In the genomic region with DNA sequence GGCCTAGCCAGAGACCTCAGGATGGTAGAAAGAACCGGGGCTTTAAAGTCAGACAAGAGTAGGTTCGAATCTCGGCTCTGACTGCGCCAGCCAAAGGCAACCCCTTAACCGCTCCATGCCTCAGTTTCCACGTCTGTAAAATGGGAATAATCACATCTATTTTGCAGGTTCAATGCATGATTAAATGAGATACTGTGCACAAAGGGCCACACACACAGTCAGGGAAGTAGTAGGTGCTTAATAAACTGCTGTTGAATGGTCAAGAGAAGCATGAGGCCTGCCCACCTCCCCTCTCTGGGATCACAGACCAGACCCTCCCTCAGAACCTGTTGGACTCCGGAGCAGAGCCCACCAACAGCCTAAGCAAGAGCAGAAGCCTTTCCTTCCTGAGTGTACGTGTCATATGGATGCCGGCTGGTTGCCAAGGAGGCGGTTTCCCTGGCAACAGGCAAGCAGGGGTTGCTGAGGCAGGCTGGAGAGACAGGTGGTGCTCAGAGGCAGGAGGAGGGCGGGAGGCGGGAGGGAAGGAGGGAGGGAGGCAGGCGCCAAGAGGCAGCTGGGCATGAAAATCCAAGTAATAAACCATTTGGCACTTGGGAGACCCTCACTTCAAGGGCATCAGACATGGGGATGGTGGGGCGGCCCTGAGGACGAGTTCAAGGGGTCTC, we compare ENCODE assay signal across 9 cellular contexts. TPM values are rescaled to one million over a fixed set of nuclear protein-coding genes. Genes with fewer than 3 reads are reported as not detected.
DNase-seq lines count a peak whose midpoint lies in the region; ATAC-seq and TF ChIP-seq lines count a peak whose summit lies in the region.
"Had no signal": no experiment of that assay in that cellular context is flagged by ENCODE, and none has a peak within 500 bp of the region (broad histone marks: within the 10 kb centered on the region; RNA-seq: fewer than 3 reads in every experiment).

No MANE protein-coding gene starts in this region.

- no peaks in the 10 kb centered on the region for H3K27me3 ChIP-seq in GM23338 (ENCODE audit: insufficient read depth)

- no peak overlapping the region for H2AFZ ChIP-seq in GM23338

- no peaks in the 10 kb centered on the region for H3F3A ChIP-seq in GM23338 (replicated peaks; ENCODE audit: low read depth)

- H3K4me1 Mint-ChIP-seq in GM23338, result peaks cover 8% of the 10 kb centered on the region
- H3K4me1 Mint-ChIP-seq in neural crest cell, result peaks cover 13% of the 10 kb centered on the region

- no peaks in the 10 kb centered on the region for H3K79me2 ChIP-seq in GM23338 (replicated peaks; ENCODE audit: insufficient read depth)

- H3K36me3 Mint-ChIP-seq in GM23338 (ENCODE audit: low read depth) (no peaks in the 10 kb centered on the region), neural crest cell (ENCODE audit: low read depth) (no peaks in the 10 kb centered on the region)

- no peaks in the 10 kb centered on the region for H3K36me3 ChIP-seq in GM23338 (ENCODE audit: insufficient read depth)

- H3K27ac Mint-ChIP-seq in GM23338 (no peak overlapping the region), neural crest cell (ENCODE audit: unreplicated experiment) (no peak overlapping the region)

- TF ChIP-seq CTCF in GM23338 (conservative IDR thresholded peaks at IDR 0.05; ENCODE audit: low read depth in 2 of 2) (no peak), neural crest cell (conservative IDR thresholded peaks at IDR 0.05) (no peak)

- H3K4me3 Mint-ChIP-seq in GM23338, result no peak overlapping the region
- no peak overlapping the region for H3K4me3 Mint-ChIP-seq in neural crest cell

- H3K9me3 Mint-ChIP-seq in GM23338 (no peaks in the 10 kb centered on the region), neural crest cell (no peaks in the 10 kb centered on the region)

- no peak overlapping the region for H3K4me3 ChIP-seq in GM23338

- H3K4me1 ChIP-seq in GM23338 (ENCODE audit: insufficient read depth), result no peaks in the 10 kb centered on the region

- no peak overlapping the region for H3K27ac ChIP-seq in GM23338 (ENCODE audit: low read depth)

- no peaks in the 10 kb centered on the region for H3K9me2 ChIP-seq in GM23338 (ENCODE audit: insufficient read depth)

- no peaks in the 10 kb centered on the region for H4K20me1 ChIP-seq in GM23338 (replicated peaks; ENCODE audit: insufficient read depth)

- H3K27me3 Mint-ChIP-seq in GM23338 (ENCODE audit: insufficient read depth, low read depth, poor library complexity) (peaks cover 14% of the 10 kb centered on the region), neural crest cell (ENCODE audit: low read depth) (peaks cover 10% of the 10 kb centered on the region)

- DNase-seq in GM23338 (ENCODE audit: low spot score) (peak; percentile 58), NCI-H2107 (lab: John Stamatoyannopoulos, UW) (peak; percentile 71), amniotic epithelial cell (ENCODE audit: low read depth) (peak; percentile 13), neural crest cell (ENCODE audit: low read depth, low spot score) (peak; percentile 57), activated gamma-delta T cell (lab: John Stamatoyannopoulos, UW) (no peak)
- DNase-seq: stimulated activated naive CD4-positive, alpha-beta T cell had no signal

- no peak overlapping the region for H3K4me2 ChIP-seq in GM23338

- ATAC-seq in GM23338, result peak; percentile 50
- ATAC-seq in GM18909 (IDR thresholded peaks at IDR 0.05; ENCODE audit: poor library complexity, unreplicated experiment), result no peak
- no peak for ATAC-seq in HG03442 (IDR thresholded peaks at IDR 0.05; ENCODE audit: unreplicated experiment)
- no peak for ATAC-seq in HG02759 (IDR thresholded peaks at IDR 0.05; ENCODE audit: unreplicated experiment)

TF ChIP-seq in GM23338, 12 proteins besides CTCF, POLR2A, EP300 and RAD21 (continues in another document):
- TF ChIP-seq, protein P1, sequence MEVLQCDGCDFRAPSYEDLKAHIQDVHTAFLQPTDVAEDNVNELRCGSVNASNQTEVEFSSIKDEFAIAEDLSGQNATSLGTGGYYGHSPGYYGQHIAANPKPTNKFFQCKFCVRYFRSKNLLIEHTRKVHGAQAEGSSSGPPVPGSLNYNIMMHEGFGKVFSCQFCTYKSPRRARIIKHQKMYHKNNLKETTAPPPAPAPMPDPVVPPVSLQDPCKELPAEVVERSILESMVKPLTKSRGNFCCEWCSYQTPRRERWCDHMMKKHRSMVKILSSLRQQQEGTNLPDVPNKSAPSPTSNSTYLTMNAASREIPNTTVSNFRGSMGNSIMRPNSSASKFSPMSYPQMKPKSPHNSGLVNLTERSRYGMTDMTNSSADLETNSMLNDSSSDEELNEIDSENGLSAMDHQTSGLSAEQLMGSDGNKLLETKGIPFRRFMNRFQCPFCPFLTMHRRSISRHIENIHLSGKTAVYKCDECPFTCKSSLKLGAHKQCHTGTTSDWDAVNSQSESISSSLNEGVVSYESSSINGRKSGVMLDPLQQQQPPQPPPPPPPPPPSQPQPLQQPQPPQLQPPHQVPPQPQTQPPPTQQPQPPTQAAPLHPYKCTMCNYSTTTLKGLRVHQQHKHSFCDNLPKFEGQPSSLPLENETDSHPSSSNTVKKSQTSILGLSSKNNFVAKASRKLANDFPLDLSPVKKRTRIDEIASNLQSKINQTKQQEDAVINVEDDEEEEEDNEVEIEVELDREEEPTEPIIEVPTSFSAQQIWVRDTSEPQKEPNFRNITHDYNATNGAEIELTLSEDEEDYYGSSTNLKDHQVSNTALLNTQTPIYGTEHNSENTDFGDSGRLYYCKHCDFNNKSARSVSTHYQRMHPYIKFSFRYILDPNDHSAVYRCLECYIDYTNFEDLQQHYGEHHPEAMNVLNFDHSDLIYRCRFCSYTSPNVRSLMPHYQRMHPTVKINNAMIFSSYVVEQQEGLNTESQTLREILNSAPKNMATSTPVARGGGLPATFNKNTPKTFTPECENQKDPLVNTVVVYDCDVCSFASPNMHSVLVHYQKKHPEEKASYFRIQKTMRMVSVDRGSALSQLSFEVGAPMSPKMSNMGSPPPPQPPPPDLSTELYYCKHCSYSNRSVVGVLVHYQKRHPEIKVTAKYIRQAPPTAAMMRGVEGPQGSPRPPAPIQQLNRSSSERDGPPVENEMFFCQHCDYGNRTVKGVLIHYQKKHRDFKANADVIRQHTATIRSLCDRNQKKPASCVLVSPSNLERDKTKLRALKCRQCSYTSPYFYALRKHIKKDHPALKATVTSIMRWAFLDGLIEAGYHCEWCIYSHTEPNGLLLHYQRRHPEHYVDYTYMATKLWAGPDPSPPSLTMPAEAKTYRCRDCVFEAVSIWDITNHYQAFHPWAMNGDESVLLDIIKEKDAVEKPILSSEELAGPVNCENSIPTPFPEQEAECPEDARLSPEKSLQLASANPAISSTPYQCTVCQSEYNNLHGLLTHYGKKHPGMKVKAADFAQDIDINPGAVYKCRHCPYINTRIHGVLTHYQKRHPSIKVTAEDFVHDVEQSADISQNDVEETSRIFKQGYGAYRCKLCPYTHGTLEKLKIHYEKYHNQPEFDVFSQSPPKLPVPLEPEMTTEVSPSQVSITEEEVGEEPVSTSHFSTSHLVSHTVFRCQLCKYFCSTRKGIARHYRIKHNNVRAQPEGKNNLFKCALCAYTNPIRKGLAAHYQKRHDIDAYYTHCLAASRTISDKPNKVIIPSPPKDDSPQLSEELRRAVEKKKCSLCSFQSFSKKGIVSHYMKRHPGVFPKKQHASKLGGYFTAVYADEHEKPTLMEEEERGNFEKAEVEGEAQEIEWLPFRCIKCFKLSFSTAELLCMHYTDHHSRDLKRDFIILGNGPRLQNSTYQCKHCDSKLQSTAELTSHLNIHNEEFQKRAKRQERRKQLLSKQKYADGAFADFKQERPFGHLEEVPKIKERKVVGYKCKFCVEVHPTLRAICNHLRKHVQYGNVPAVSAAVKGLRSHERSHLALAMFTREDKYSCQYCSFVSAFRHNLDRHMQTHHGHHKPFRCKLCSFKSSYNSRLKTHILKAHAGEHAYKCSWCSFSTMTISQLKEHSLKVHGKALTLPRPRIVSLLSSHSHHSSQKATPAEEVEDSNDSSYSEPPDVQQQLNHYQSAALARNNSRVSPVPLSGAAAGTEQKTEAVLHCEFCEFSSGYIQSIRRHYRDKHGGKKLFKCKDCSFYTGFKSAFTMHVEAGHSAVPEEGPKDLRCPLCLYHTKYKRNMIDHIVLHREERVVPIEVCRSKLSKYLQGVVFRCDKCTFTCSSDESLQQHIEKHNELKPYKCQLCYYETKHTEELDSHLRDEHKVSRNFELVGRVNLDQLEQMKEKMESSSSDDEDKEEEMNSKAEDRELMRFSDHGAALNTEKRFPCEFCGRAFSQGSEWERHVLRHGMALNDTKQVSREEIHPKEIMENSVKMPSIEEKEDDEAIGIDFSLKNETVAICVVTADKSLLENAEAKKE (CRISPR knock-in tag; IDR thresholded peaks at IDR 0.05), result no peak
- TF ChIP-seq STAT1 (IDR thresholded peaks at IDR 0.05; ENCODE audit: unreplicated experiment) (no peak), EZH2phosphoT487 (IDR thresholded peaks at IDR 0.05; ENCODE audit: unreplicated experiment) (no peak)
- TF ChIP-seq, protein P2, sequence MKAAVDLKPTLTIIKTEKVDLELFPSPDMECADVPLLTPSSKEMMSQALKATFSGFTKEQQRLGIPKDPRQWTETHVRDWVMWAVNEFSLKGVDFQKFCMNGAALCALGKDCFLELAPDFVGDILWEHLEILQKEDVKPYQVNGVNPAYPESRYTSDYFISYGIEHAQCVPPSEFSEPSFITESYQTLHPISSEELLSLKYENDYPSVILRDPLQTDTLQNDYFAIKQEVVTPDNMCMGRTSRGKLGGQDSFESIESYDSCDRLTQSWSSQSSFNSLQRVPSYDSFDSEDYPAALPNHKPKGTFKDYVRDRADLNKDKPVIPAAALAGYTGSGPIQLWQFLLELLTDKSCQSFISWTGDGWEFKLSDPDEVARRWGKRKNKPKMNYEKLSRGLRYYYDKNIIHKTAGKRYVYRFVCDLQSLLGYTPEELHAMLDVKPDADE (IDR thresholded peaks at IDR 0.05), result no peak

RNA-seq across cellular contexts. Expression of a gene that starts 43.9 kb away (rescaled TPM):
- 0.23 and 0.49 TPM in 2 replicates for total RNA-seq in GM23338 (2014; rRNA removed; shearing (Covaris generic))
- 0.09 and 0.11 TPM in 2 replicates for polyA plus RNA-seq in GM23338 (2016; fragmentation: Nextera tagmentation; extraction: Ambion mirVana)
- total RNA-seq in neural crest cell, result 0.07 TPM in 1 of 2 replicates, not detected in the other
